18 cellular contexts compared by ENCODE assay signal in genomic region chr1:40840526-40841323, GRCh38. TPM values are rescaled to one million over a fixed set of nuclear protein-coding genes. Genes with fewer than 3 reads are reported as not detected.
DNase-seq lines count a peak whose midpoint lies in the region; TF ChIP-seq lines count a peak whose summit lies in the region.
"Had no signal": no experiment of that assay in that cellular context is flagged by ENCODE, and none has a peak within 500 bp of the region (broad histone marks: within the 10 kb centered on the region; RNA-seq: fewer than 3 reads in every experiment).

No MANE protein-coding gene starts in this region.

- CTCF ChIA-PET in MCF 10A (lab: Yijun Ruan, JAX), result interaction anchor here (0.6 to 0.8 kb wide), 3 partner anchors 26 to 112 kb away, joined by 3 to 4 read pairs (median 4); no protein-coding TSS in a partner anchor

- DNase-seq in CMK (ENCODE audit: low read depth), result peak; percentile 99
- no peak for DNase-seq in T-helper 2 cell treated with Interferon-gamma antibody and Interleukin-4, amounts not matched to agents 5 μg/mL and 100 μg/mL, for 36 hours (ENCODE audit: low spot score)
- peak; percentile 35 to 67 for DNase-seq in erythroblast (lab: John Stamatoyannopoulos, UW)
- DNase-seq in MCF 10A (ENCODE audit: unreplicated experiment), result no peak
- no peak for DNase-seq in COLO829 (ENCODE audit: low spot score)
- no peak for DNase-seq in cerebellar cortex (ENCODE audit: low spot score)
- DNase-seq: colonic mucosa; DMS153; gastrocnemius medialis; MV-4-11; NCI-H1930; NCI-H510A treated with DMSO at 0.1 percent for 48 hours; SJCRH30; stimulated activated CD4-positive, alpha-beta T cell treated with anti-CD3 and anti-CD28 coated beads, Interleukin-2, amount 100 ng/mL, for 48 hours had no signal

- H3K4me1 ChIP-seq in BLaER1, result peaks cover 72% of the 10 kb centered on the region
- H3K4me1 ChIP-seq: colonic mucosa, gastrocnemius medialis, SJCRH30 had no signal

- no peak for TF ChIP-seq POLR2A in erythroblast (IDR thresholded peaks at IDR 0.05; ENCODE audit: low read length)

- peaks cover 28% of the 10 kb centered on the region for H3K4me1 Mint-ChIP-seq in T-helper 2 cell treated with Interferon-gamma antibody and Interleukin-4, amounts not matched to agents 5 μg/mL and 100 μg/mL, for 36 hours (ENCODE audit: low read depth)
- no peaks in the 10 kb centered on the region for H3K4me1 Mint-ChIP-seq in MCF 10A (ENCODE audit: insufficient read depth, unreplicated experiment)
- H3K4me1 Mint-ChIP-seq: activated T-helper 17 cell treated with anti-CD3 and anti-CD28 coated beads, Interleukin-2, amount 50 U/mL, for 72 hours had no signal

- H3K4me2 ChIP-seq in BLaER1, result peak overlapping the region; percentile 76
- H3K4me2 ChIP-seq: neural progenitor cell had no signal

- H3K9ac ChIP-seq in BLaER1, result no peak overlapping the region
- H3K9ac ChIP-seq: neural progenitor cell had no signal

- no TSS peak for BruUV-seq in MCF 10A (replicated peaks; lab: Mats Ljungman, UMichigan)

- 0 out of 2 replicates have a peak, but pooled peaks cover 6% of the 10 kb centered on the region for H3K36me3 ChIP-seq in BLaER1
- H3K36me3 ChIP-seq: colonic mucosa, gastrocnemius medialis, neural progenitor cell, SJCRH30 had no signal

- no peak overlapping the region for H3K27ac ChIP-seq in BLaER1
- H3K27ac ChIP-seq: colonic mucosa, gastrocnemius medialis, neural progenitor cell, SJCRH30 had no signal

- no peak overlapping the region for H3K4me3 ChIP-seq in BLaER1
- H3K4me3 ChIP-seq: colonic mucosa, gastrocnemius medialis, lung, neural progenitor cell, SJCRH30 had no signal

- no peaks in the 10 kb centered on the region for H4K20me1 ChIP-seq in BLaER1

- no peaks in the 10 kb centered on the region for H3K9me3 Mint-ChIP-seq in T-helper 2 cell treated with Interferon-gamma antibody and Interleukin-4, amounts not matched to agents 5 μg/mL and 100 μg/mL, for 36 hours
- peaks cover 8% of the 10 kb centered on the region for H3K9me3 Mint-ChIP-seq in MCF 10A (ENCODE audit: unreplicated experiment)
- H3K9me3 Mint-ChIP-seq: activated T-helper 17 cell treated with anti-CD3 and anti-CD28 coated beads, Interleukin-2, amount 50 U/mL, for 72 hours had no signal

- H3K27me3 ChIP-seq in BLaER1, result no peaks in the 10 kb centered on the region
- H3K27me3 ChIP-seq: colonic mucosa, gastrocnemius medialis, neural progenitor cell, SJCRH30 had no signal

- POLR2A ChIA-PET in MCF 10A (lab: Yijun Ruan, JAX), result no interaction called here

- peak overlapping the region; percentile 72 for H3K27ac Mint-ChIP-seq in T-helper 2 cell treated with Interferon-gamma antibody and Interleukin-4, amounts not matched to agents 5 μg/mL and 100 μg/mL, for 36 hours
- no peak overlapping the region for H3K27ac Mint-ChIP-seq in MCF 10A (ENCODE audit: low read depth, unreplicated experiment)
- H3K27ac Mint-ChIP-seq: activated T-helper 17 cell treated with anti-CD3 and anti-CD28 coated beads, Interleukin-2, amount 50 U/mL, for 72 hours; neural progenitor cell had no signal

- intact Hi-C loops in MCF 10A (cut with micrococcal nuclease), result no loop called here

- H3K4me3 Mint-ChIP-seq in T-helper 2 cell treated with Interferon-gamma antibody and Interleukin-4, amounts not matched to agents 5 μg/mL and 100 μg/mL, for 36 hours, result peak overlapping the region; percentile 54
- no peak overlapping the region for H3K4me3 Mint-ChIP-seq in MCF 10A (ENCODE audit: unreplicated experiment)
- H3K4me3 Mint-ChIP-seq: activated T-helper 17 cell treated with anti-CD3 and anti-CD28 coated beads, Interleukin-2, amount 50 U/mL, for 72 hours; neural progenitor cell had no signal

- no peaks in the 10 kb centered on the region for H3K9me3 ChIP-seq in BLaER1
- H3K9me3 ChIP-seq: colonic mucosa, gastrocnemius medialis had no signal

- no peaks in the 10 kb centered on the region for H3K27me3 Mint-ChIP-seq in T-helper 2 cell treated with Interferon-gamma antibody and Interleukin-4, amounts not matched to agents 5 μg/mL and 100 μg/mL, for 36 hours (ENCODE audit: low read depth)
- no peaks in the 10 kb centered on the region for H3K27me3 Mint-ChIP-seq in MCF 10A (ENCODE audit: insufficient read depth, unreplicated experiment)
- H3K27me3 Mint-ChIP-seq: activated T-helper 17 cell treated with anti-CD3 and anti-CD28 coated beads, Interleukin-2, amount 50 U/mL, for 72 hours had no signal

- no peak for TF ChIP-seq CTCF in MCF 10A (IDR thresholded peaks at IDR 0.05; ENCODE audit: unreplicated experiment)

- H3K36me3 Mint-ChIP-seq in T-helper 2 cell treated with Interferon-gamma antibody and Interleukin-4, amounts not matched to agents 5 μg/mL and 100 μg/mL, for 36 hours (ENCODE audit: low read depth), result no peaks in the 10 kb centered on the region
- H3K36me3 Mint-ChIP-seq in MCF 10A (ENCODE audit: insufficient read depth, unreplicated experiment), result no peaks in the 10 kb centered on the region

RNA-seq across cellular contexts. Expression of gene CITED4, which starts 21.4 kb away (rescaled TPM):
- total RNA-seq in MCF 10A (2022), result 22.5 and 43.5 TPM in 2 replicates
- total RNA-seq: SJCRH30 had no signal

RNA-seq across cellular contexts. Expression of gene KCNQ4, which starts 57.1 kb away (rescaled TPM):
- not detected in 2 replicates for total RNA-seq in MCF 10A (2022)

Comparison
In these comparisons a context has a peak if more than half of its experiments do, and no peak if none do; other contexts are left out.
1. DNase-seq: peak in CMK (single experiment) and erythroblast (2 of 2); none in T-helper 2 cell treated with Interferon-gamma antibody and Interleukin-4, amounts not matched to agents 5 μg/mL and 100 μg/mL, for 36 hours (single experiment), MCF 10A (single experiment), COLO829 (single experiment) and cerebellar cortex (single experiment).